Comparison of ENCODE assay signal across 30 cellular contexts in genomic region chr5:156764572-156764971, GRCh38.
"Had no signal": no experiment of that assay in that cellular context is flagged by ENCODE, and none has a peak within 500 bp of the region (broad histone marks: within the 10 kb centered on the region; RNA-seq: fewer than 3 reads in every experiment).

No MANE protein-coding gene starts in this region.

- H3K36me3 ChIP-seq: brain microvascular endothelial cell, MG63, SJSA1 had no signal

- H3K4me2 ChIP-seq: SK-N-SH had no signal

- FAIRE-seq: colon, TTC549 had no signal

- H3K27ac ChIP-seq: brain microvascular endothelial cell, SJSA1 had no signal

- ATAC-seq: activated CD8-positive, alpha-beta T cell treated with anti-CD3 and anti-CD28 coated beads for 36 hours; activated T-cell treated with anti-CD3 and anti-CD28 coated beads, Interleukin-2, amount 50 U/mL, for 72 hours; activated T-helper 17 cell treated with anti-CD3 and anti-CD28 coated beads, Interleukin-2, amount 50 U/mL, for 72 hours; Panc1 had no signal

- H3K9me3 ChIP-seq: MG63, SJSA1, SK-N-SH had no signal

- H3K4me1 ChIP-seq: SJSA1 had no signal

- DNase-seq: activated CD4-positive, alpha-beta T cell treated with anti-CD3 and anti-CD28 coated beads, Interleukin-2, amount 50 U/mL, for 4 hours; activated CD8-positive, alpha-beta T cell treated with anti-CD3 and anti-CD28 coated beads for 36 hours; activated effector memory CD4-positive, alpha-beta T cell treated with anti-CD3 and anti-CD28 coated beads, Interleukin-2, amount 50 U/mL, for 16 hours; activated naive CD4-positive, alpha-beta T cell; activated naive CD4-positive, alpha-beta T cell treated with anti-CD3 and anti-CD28 coated beads, Interleukin-2, amount 50 U/mL, for 16 hours; activated naive CD8-positive, alpha-beta T cell treated with anti-CD3 and anti-CD28 coated beads for 36 hours; activated T-cell treated with anti-CD3 and anti-CD28 coated beads, Interleukin-2, amount 50 U/mL, for 1 hour; activated T-cell treated with anti-CD3 and anti-CD28 coated beads, Interleukin-2, amount 50 U/mL, for 72 hours; amniotic stem cell; aorta; brain microvascular endothelial cell; central memory CD4-positive, alpha-beta T cell; Karpas-422; MG63; NCI-H1048; NCI-H1105 treated with DMSO at 0.1 percent for 48 hours; NCI-H1436 treated with DMSO at 0.1 percent for 48 hours; NCI-H1694 treated with DMSO at 0.1 percent for 48 hours; NCI-H2029; NCI-H2171; NCI-H510A; NCI-H526; NCI-H748 treated with DMSO at 0.1 percent for 48 hours; SHP77 treated with DMSO at 0.1 percent for 48 hours; SK-N-SH had no signal

- H3K27me3 ChIP-seq: brain microvascular endothelial cell, MG63, SJSA1 had no signal

- H3K4me3 ChIP-seq: MG63, SJSA1 had no signal

- H3K9ac ChIP-seq: SK-N-SH had no signal
